3 cellular contexts compared by ENCODE assay signal in genomic region chr16:63850979-63851378, GRCh38.
"Had no signal": no experiment of that assay in that cellular context is flagged by ENCODE, and none has a peak within 500 bp of the region (broad histone marks: within the 10 kb centered on the region; RNA-seq: fewer than 3 reads in every experiment).

No MANE protein-coding gene starts in this region.

- H3K4me3 ChIP-seq: GM12878 had no signal

- DNase-seq: GDM1, GF-D8 had no signal

- ATAC-seq: GM12878 had no signal
